In the genomic region with DNA sequence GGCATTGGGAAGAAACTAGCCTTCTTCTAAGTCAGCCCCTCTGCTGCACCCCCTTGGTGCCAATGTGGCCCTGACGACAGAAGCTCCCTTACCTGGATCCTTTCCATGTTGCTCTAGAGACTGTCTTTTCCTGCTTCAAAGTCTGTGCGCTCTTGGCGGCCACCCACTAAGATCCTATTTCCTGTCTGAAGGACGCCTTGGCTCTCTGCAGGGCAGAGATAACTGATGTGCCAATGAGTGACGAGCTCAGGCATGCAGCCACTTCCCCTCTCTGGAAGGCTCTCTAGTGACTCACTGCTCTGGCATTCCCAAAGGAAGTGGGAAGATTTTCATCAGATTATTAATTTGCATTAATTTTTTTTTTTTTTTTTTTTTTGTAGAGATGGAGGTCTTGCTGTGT, we compare ENCODE assay signal across 8 cellular contexts.
DNase-seq lines count a peak whose midpoint lies in the region; ATAC-seq and TF ChIP-seq lines count a peak whose summit lies in the region.

No MANE protein-coding gene starts in this region.

- H3K27ac ChIP-seq in foreskin keratinocyte (peak overlapping the region; percentile 49), trophoblast cell (ENCODE audit: low read depth, low read length) (no peak overlapping the region)

- no peak overlapping the region for H2AK5ac ChIP-seq in trophoblast cell (ENCODE audit: low read length)

- H4K8ac ChIP-seq in trophoblast cell (ENCODE audit: low read depth, low read length): peak overlapping the region; percentile 8

- no peak overlapping the region for H3K14ac ChIP-seq in trophoblast cell (ENCODE audit: low read length)

- H3K23ac ChIP-seq in trophoblast cell (ENCODE audit: low read length): no peak overlapping the region

- no peaks in the 10 kb centered on the region for H3K9me3 ChIP-seq in trophoblast cell (ENCODE audit: insufficient read depth, low read depth, low read length)

- H3K4me3 ChIP-seq in trophoblast cell (ENCODE audit: low read depth, low read length): no peak overlapping the region

- H3K79me2 ChIP-seq in trophoblast cell (ENCODE audit: control insufficient read depth, insufficient read depth, low read length, poor library complexity): no peaks in the 10 kb centered on the region

- TF ChIP-seq CTCF in foreskin keratinocyte (conservative IDR thresholded peaks at IDR 0.05): no peak

- H3K36me3 ChIP-seq in trophoblast cell (ENCODE audit: control insufficient read depth in 1 of 2, insufficient read depth in 2 of 2, low read length in 2 of 2): no peaks in the 10 kb centered on the region

- no peak overlapping the region for H2BK5ac ChIP-seq in trophoblast cell (ENCODE audit: low read depth, low read length, poor library complexity)

- WGBS in trophoblast cell (ENCODE audit: extremely low coverage, insufficient coverage, insufficient read length): no CpG with 5 or more reads among the region's 5 CpGs

- no peak overlapping the region for H2AFZ ChIP-seq in trophoblast cell (ENCODE audit: insufficient read depth, low read length, poor library complexity)

- peaks cover 38% of the 10 kb centered on the region for H3K4me1 ChIP-seq in foreskin keratinocyte
- peaks cover 10% of the 10 kb centered on the region in 2 experiments for H3K4me1 ChIP-seq in trophoblast cell (ENCODE audit: control insufficient read depth in 1 of 2, insufficient read depth in 2 of 2, low read length in 2 of 2)

- peak overlapping the region; percentile 50 for H3K4me2 ChIP-seq in trophoblast cell (ENCODE audit: low read length)

- no peak overlapping the region for H3K9ac ChIP-seq in trophoblast cell (ENCODE audit: low read length)

- DNase-seq in GM03348 (ENCODE audit: low spot score) (peak; percentile 86), foreskin keratinocyte (peak; percentile 82 to 92), trophoblast cell (peak; percentile 44 to 63), NOMO-1 treated with DMSO at 0.1 percent for 48 hours (lab: John Stamatoyannopoulos, UW; ENCODE audit: unreplicated experiment) (no peak), DMS153 (lab: John Stamatoyannopoulos, UW) (no peak)
- DNase-seq in activated CD4-positive, alpha-beta T cell treated with anti-CD3 and anti-CD28 coated beads, Interleukin-2, amount 50 U/mL, for 1 hour: no peak

- no peak overlapping the region for H3K4ac ChIP-seq in trophoblast cell (ENCODE audit: low read depth, low read length)

- no peak overlapping the region for H4K12ac ChIP-seq in trophoblast cell (ENCODE audit: low read depth, low read length)

- ATAC-seq in SK-N-SH treated with all-trans-retinoic acid at 6 μM for 48 hours (peak; percentile 93), foreskin keratinocyte (peak; percentile 98), GM18520 (IDR thresholded peaks at IDR 0.05; ENCODE audit: unreplicated experiment) (no peak)

- H2BK12ac ChIP-seq in trophoblast cell (ENCODE audit: low read length): peak overlapping the region; percentile 77

- no peak overlapping the region for H2BK120ac ChIP-seq in trophoblast cell (ENCODE audit: insufficient read depth, low read length, poor library complexity)

- no peaks in the 10 kb centered on the region for H3K27me3 ChIP-seq in foreskin keratinocyte
- no peaks in the 10 kb centered on the region for H3K27me3 ChIP-seq in trophoblast cell (ENCODE audit: insufficient read depth, low read length)

- H3K18ac ChIP-seq in trophoblast cell (ENCODE audit: low read length): no peak overlapping the region

- peak overlapping the region; percentile 46 for H4K91ac ChIP-seq in trophoblast cell (ENCODE audit: low read depth, low read length)

- peaks cover 4% of the 10 kb centered on the region for H3K79me1 ChIP-seq in trophoblast cell (ENCODE audit: low read length)

TF ChIP-seq in SK-N-SH treated with all-trans-retinoic acid at 6 μM for 48 hours, 23 proteins besides CTCF, POLR2A, EP300 and RAD21:
- TF ChIP-seq ISL1 (CRISPR knock-in tag; IDR thresholded peaks at IDR 0.05) (peak; percentile 52), OSR1 (CRISPR knock-in tag; IDR thresholded peaks at IDR 0.05) (no peak), ARNTL (CRISPR knock-in tag; IDR thresholded peaks at IDR 0.05; ENCODE audit: borderline replicate concordance, low read depth) (no peak), GLIS3 (CRISPR knock-in tag; IDR thresholded peaks at IDR 0.05) (no peak), ZNF8 (CRISPR knock-in tag; IDR thresholded peaks at IDR 0.05) (no peak), ZNF70 (CRISPR knock-in tag; IDR thresholded peaks at IDR 0.05) (no peak), TOX (CRISPR knock-in tag; IDR thresholded peaks at IDR 0.05; ENCODE audit: borderline replicate concordance) (no peak)
- TF ChIP-seq, protein P1, sequence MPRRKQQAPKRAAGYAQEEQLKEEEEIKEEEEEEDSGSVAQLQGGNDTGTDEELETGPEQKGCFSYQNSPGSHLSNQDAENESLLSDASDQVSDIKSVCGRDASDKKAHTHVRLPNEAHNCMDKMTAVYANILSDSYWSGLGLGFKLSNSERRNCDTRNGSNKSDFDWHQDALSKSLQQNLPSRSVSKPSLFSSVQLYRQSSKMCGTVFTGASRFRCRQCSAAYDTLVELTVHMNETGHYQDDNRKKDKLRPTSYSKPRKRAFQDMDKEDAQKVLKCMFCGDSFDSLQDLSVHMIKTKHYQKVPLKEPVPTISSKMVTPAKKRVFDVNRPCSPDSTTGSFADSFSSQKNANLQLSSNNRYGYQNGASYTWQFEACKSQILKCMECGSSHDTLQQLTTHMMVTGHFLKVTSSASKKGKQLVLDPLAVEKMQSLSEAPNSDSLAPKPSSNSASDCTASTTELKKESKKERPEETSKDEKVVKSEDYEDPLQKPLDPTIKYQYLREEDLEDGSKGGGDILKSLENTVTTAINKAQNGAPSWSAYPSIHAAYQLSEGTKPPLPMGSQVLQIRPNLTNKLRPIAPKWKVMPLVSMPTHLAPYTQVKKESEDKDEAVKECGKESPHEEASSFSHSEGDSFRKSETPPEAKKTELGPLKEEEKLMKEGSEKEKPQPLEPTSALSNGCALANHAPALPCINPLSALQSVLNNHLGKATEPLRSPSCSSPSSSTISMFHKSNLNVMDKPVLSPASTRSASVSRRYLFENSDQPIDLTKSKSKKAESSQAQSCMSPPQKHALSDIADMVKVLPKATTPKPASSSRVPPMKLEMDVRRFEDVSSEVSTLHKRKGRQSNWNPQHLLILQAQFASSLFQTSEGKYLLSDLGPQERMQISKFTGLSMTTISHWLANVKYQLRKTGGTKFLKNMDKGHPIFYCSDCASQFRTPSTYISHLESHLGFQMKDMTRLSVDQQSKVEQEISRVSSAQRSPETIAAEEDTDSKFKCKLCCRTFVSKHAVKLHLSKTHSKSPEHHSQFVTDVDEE (CRISPR knock-in tag; IDR thresholded peaks at IDR 0.05): no peak

Comparison
In these comparisons a context has a peak if more than half of its experiments do, and no peak if none do; other contexts are left out.
1. DNase-seq: peak in GM03348 (single experiment), foreskin keratinocyte (2 of 2) and trophoblast cell (2 of 2); none in activated CD4-positive, alpha-beta T cell treated with anti-CD3 and anti-CD28 coated beads, Interleukin-2, amount 50 U/mL, for 1 hour (single experiment), NOMO-1 treated with DMSO at 0.1 percent for 48 hours (single experiment) and DMS153 (single experiment).